ENCODE assay signal across 24 cellular contexts in the genomic region with DNA sequence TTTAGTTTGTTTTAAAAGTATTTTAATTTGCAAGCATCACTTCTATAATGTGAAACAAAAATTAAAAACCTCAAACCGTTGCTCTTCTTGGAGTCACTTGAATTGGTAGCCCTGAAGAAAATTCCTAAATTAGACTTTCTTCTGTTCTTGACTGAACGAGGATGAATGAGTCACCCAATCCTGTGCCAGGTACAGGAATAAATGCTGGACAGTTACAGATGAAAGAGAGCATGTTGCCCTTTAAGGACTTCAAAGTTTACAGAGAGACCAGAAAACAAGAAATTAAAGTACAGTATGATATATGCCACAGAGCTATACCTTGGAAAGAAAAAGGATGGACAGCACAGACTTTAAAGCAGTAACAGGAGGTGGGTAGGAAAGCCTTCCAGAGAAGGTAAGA. TPM values are rescaled to one million over a fixed set of nuclear protein-coding genes. Genes with fewer than 3 reads are reported as not detected.
DNase-seq lines count a peak whose midpoint lies in the region; ATAC-seq, FAIRE-seq and TF ChIP-seq lines count a peak whose summit lies in the region.
"Had no signal": no experiment of that assay in that cellular context is flagged by ENCODE, and none has a peak within 500 bp of the region (broad histone marks: within the 10 kb centered on the region; RNA-seq: fewer than 3 reads in every experiment).

No MANE protein-coding gene starts in this region.

- no peak for FAIRE-seq in K562 (lab: Jason Lieb, UNC)
- FAIRE-seq: D721Med, islet of Langerhans had no signal

- no peak for TF ChIP-seq EP300 in K562 (IDR thresholded peaks at IDR 0.05; ENCODE audit: low read length)

- H3K4me1 ChIP-seq in HCT116 (ENCODE audit: control insufficient read depth in 1 of 2, insufficient read depth in 2 of 2, low read length in 2 of 2) (peaks cover 28 to 44% of the 10 kb centered on the region in 2 experiments), OCI-LY3 (ENCODE audit: low read length) (peaks cover 62% of the 10 kb centered on the region), K562 (replicated peaks in 1 of 2; ENCODE audit: control insufficient read depth in 2 of 2, insufficient read depth in 2 of 2, low read length in 2 of 2) (peaks cover 5 to 15% of the 10 kb centered on the region in 2 experiments; a peak in 3 of 5 replicates), prostate gland (replicated peaks) (no peaks in the 10 kb centered on the region)
- H3K4me1 ChIP-seq in naive thymus-derived CD4-positive, alpha-beta T cell (ENCODE audit: control insufficient read depth in 2 of 2, insufficient read depth in 2 of 2, low read length in 2 of 2) = peaks cover 0 to 4% of the 10 kb centered on the region in 2 donors
- H3K4me1 ChIP-seq: colonic mucosa had no signal

- H3K9me2 ChIP-seq in HCT116 (ENCODE audit: insufficient read depth) = no peaks in the 10 kb centered on the region

- no peaks in the 10 kb centered on the region for H3K9me3 ChIP-seq in HCT116 (ENCODE audit: control insufficient read depth in 1 of 2, insufficient read depth in 1 of 2, low read depth in 1 of 2, low read length in 2 of 2)
- H3K9me3 ChIP-seq in OCI-LY3 (ENCODE audit: insufficient read depth, low read length) = no peaks in the 10 kb centered on the region
- H3K9me3 ChIP-seq in K562 (replicated peaks; ENCODE audit: control insufficient read depth, insufficient read depth, low read depth, low read length) = no peaks in the 10 kb centered on the region
- no peaks in the 10 kb centered on the region for H3K9me3 ChIP-seq in naive thymus-derived CD4-positive, alpha-beta T cell (ENCODE audit: control insufficient read depth in 2 of 3, low read length in 3 of 3)
- no peaks in the 10 kb centered on the region for H3K9me3 ChIP-seq in prostate gland
- H3K9me3 ChIP-seq: colonic mucosa, heart left ventricle had no signal

- intact Hi-C loops in HCT116 (cut with micrococcal nuclease) (no loop called here), K562 (cut with micrococcal nuclease) (no loop called here), prostate gland (cut with DNase I) (no loop called here)
- intact Hi-C loops in naive thymus-derived CD4-positive, alpha-beta T cell (cut with micrococcal nuclease) = no loop called here

- H3K27ac ChIP-seq in HCT116 (ENCODE audit: low read depth, low read length) = no peak overlapping the region
- peak overlapping the region; percentile 92 for H3K27ac ChIP-seq in OCI-LY3 (ENCODE audit: low read length)
- no peak overlapping the region for H3K27ac ChIP-seq in K562 (ENCODE audit: extremely low read depth, low read depth, low read length)
- H3K27ac ChIP-seq in naive thymus-derived CD4-positive, alpha-beta T cell (ENCODE audit: low read depth, low read length) = no peak overlapping the region
- H3K27ac ChIP-seq in prostate gland = no peak overlapping the region
- H3K27ac ChIP-seq: colonic mucosa, heart left ventricle had no signal

- BruUV-seq in HCT116 (replicated peaks; lab: Mats Ljungman, UMichigan) (no TSS peak), K562 (replicated peaks; lab: Mats Ljungman, UMichigan) (no TSS peak)

- CTCF ChIA-PET in HCT116 (lab: Charles Lee) = no interaction called here
- CTCF ChIA-PET in K562 (lab: Yijun Ruan, JAX; ENCODE audit: low intra/inter-chr PET ratio) = no interaction called here
- CTCF ChIA-PET in naive thymus-derived CD4-positive, alpha-beta T cell (lab: Charles Lee) = interaction anchor here (0.6 kb wide), 2 partner anchors 27 to 57 kb away, joined by 3 read pairs; no protein-coding TSS in a partner anchor

- peak overlapping the region in 1 of 9 donors; percentile 63 for H3K27ac Mint-ChIP-seq in naive thymus-derived CD4-positive, alpha-beta T cell

- in situ Hi-C loops in K562 (cut with MboI) = no loop called here

- H4K20me1 ChIP-seq in HCT116 (ENCODE audit: insufficient read depth) = no peaks in the 10 kb centered on the region
- no peaks in the 10 kb centered on the region for H4K20me1 ChIP-seq in OCI-LY3 (ENCODE audit: insufficient read depth, low read length)
- no peaks in the 10 kb centered on the region for H4K20me1 ChIP-seq in K562 (replicated peaks; ENCODE audit: control insufficient read depth, insufficient read depth, low read length)

- peaks cover 0 to 1% (median 0%) of the 10 kb centered on the region in 5 donors for H3K36me3 Mint-ChIP-seq in naive thymus-derived CD4-positive, alpha-beta T cell
- H3K36me3 Mint-ChIP-seq: naive thymus-derived CD8-positive, alpha-beta T cell; T-cell had no signal

- no peak for TF ChIP-seq RAD21 in HCT116 (IDR thresholded peaks at IDR 0.05; ENCODE audit: low read depth)
- no peak for TF ChIP-seq RAD21 in K562 (CRISPR knock-in tag; conservative IDR thresholded peaks at IDR 0.05 in 1 of 2, IDR thresholded peaks at IDR 0.05 in 1 of 2)

- H3K4me1 Mint-ChIP-seq in naive thymus-derived CD4-positive, alpha-beta T cell = peaks cover 10 to 30% (median 23%) of the 10 kb centered on the region in 7 donors

- peak overlapping the region; percentile 37 for H2AFZ ChIP-seq in HCT116 (ENCODE audit: low read depth, low read length, poor library complexity, severe bottlenecking)
- no peak overlapping the region for H2AFZ ChIP-seq in OCI-LY3 (ENCODE audit: low read depth, low read length)
- H2AFZ ChIP-seq in K562 (ENCODE audit: low read depth, low read length) = peak overlapping the region; percentile 2; the same call in 1 of the 2 replicates

- H3K27me3 ChIP-seq in HCT116 (ENCODE audit: insufficient read depth, low read length) = no peaks in the 10 kb centered on the region
- H3K27me3 ChIP-seq in OCI-LY3 (ENCODE audit: low read depth, low read length) = no peaks in the 10 kb centered on the region
- H3K27me3 ChIP-seq in K562 (ENCODE audit: control insufficient read depth in 2 of 2, insufficient read depth in 2 of 2, low read length in 2 of 2) = no peaks in the 10 kb centered on the region
- no peaks in the 10 kb centered on the region for H3K27me3 ChIP-seq in naive thymus-derived CD4-positive, alpha-beta T cell (ENCODE audit: control insufficient read depth in 2 of 2, insufficient read depth in 2 of 2, low read length in 2 of 2)
- no peaks in the 10 kb centered on the region for H3K27me3 ChIP-seq in prostate gland (replicated peaks; ENCODE audit: insufficient read depth)
- H3K27me3 ChIP-seq: colonic mucosa, heart left ventricle had no signal

- H3K9me3 Mint-ChIP-seq in naive thymus-derived CD4-positive, alpha-beta T cell = peaks cover 0 to 5% (median 0%) of the 10 kb centered on the region in 11 donors
- H3K9me3 Mint-ChIP-seq: activated CD4-positive, alpha-beta memory T cell treated with anti-CD3 and anti-CD28 coated beads, Interleukin-2, amount 10 ng/mL, durations not matched to agents 7 days and 5 days; naive thymus-derived CD8-positive, alpha-beta T cell; T-cell had no signal

- DNase-seq in HCT116 (ENCODE audit: low read depth, low spot score) (peak; percentile 27), K562 (ENCODE audit: extremely low read depth in 1 of 4, low spot score in 3 of 4) (no peak), iris pigment epithelial cell (ENCODE audit: low read depth) (peak; percentile 56), prostate gland (ENCODE audit: low spot score) (no peak), DMS79 treated with DMSO at 0.1 percent for 48 hours (lab: John Stamatoyannopoulos, UW) (no peak)
- DNase-seq in naive thymus-derived CD4-positive, alpha-beta T cell = no peak
- DNase-seq: activated CD4-positive, alpha-beta memory T cell treated with anti-CD3 and anti-CD28 coated beads, Interleukin-2, amount 10 ng/mL, durations not matched to agents 7 days and 5 days; AML-193; amniotic stem cell; colonic mucosa; heart left ventricle; Karpas-422; naive thymus-derived CD8-positive, alpha-beta T cell; NCI-H1105 treated with DMSO at 0.1 percent for 48 hours; NCI-H2171; NCI-H82; T-cell; trophoblast cell had no signal

- RAD21 ChIA-PET in HCT116 (lab: Charles Lee; ENCODE audit: low non-redundant PET in 1 of 2, low total read pairs in 2 of 2, uncharacterized antibody in 2 of 2, unreplicated experiment in 2 of 2) = no interaction called here

- H3K9me1 ChIP-seq in K562 (ENCODE audit: control insufficient read depth, insufficient read depth, low read length) = no peaks in the 10 kb centered on the region

- ATAC-seq in HCT116 = peak; percentile 60
- no peak for ATAC-seq in K562
- ATAC-seq in GM21825 (IDR thresholded peaks at IDR 0.05; ENCODE audit: unreplicated experiment) = no peak
- no peak for ATAC-seq in naive thymus-derived CD4-positive, alpha-beta T cell
- ATAC-seq: naive thymus-derived CD8-positive, alpha-beta T cell had no signal

- H3K4me3 Mint-ChIP-seq in naive thymus-derived CD4-positive, alpha-beta T cell = no peak overlapping the region

- H3K79me2 ChIP-seq in HCT116 (ENCODE audit: insufficient read depth, low read length) (no peaks in the 10 kb centered on the region), OCI-LY3 (ENCODE audit: low read length) (no peaks in the 10 kb centered on the region), K562 (ENCODE audit: control insufficient read depth, insufficient read depth, low read length) (no peaks in the 10 kb centered on the region)

- H3K9ac ChIP-seq in HCT116 (ENCODE audit: low read length) (no peak overlapping the region), OCI-LY3 (ENCODE audit: low read length) (peak overlapping the region; percentile 63), K562 (ENCODE audit: insufficient read depth in 1 of 2, low read depth in 2 of 2, low read length in 2 of 2) (no peak overlapping the region)

- TF ChIP-seq POLR2A in HCT116 (IDR thresholded peaks at IDR 0.05; ENCODE audit: borderline replicate concordance, extremely low read depth, insufficient read depth, insufficient read length) (no peak), K562 (conservative IDR thresholded peaks at IDR 0.05) (no peak), prostate gland (IDR thresholded peaks at IDR 0.05) (no peak)

- H3K4me2 ChIP-seq in HCT116 (ENCODE audit: low read length) = peak overlapping the region; percentile 65
- H3K4me2 ChIP-seq in OCI-LY3 (ENCODE audit: low read length) = peak overlapping the region; percentile 79
- H3K4me2 ChIP-seq in K562 (ENCODE audit: insufficient read depth, low read length) = no peak overlapping the region

- no peaks in the 10 kb centered on the region for H3K36me3 ChIP-seq in HCT116 (ENCODE audit: control insufficient read depth in 1 of 2, insufficient read depth in 2 of 2, low read length in 2 of 2)
- no peaks in the 10 kb centered on the region for H3K36me3 ChIP-seq in OCI-LY3 (replicated peaks; ENCODE audit: low read depth, low read length)
- no peaks in the 10 kb centered on the region for H3K36me3 ChIP-seq in K562 (ENCODE audit: control insufficient read depth, insufficient read depth, low read length)
- H3K36me3 ChIP-seq in naive thymus-derived CD4-positive, alpha-beta T cell (ENCODE audit: control insufficient read depth in 2 of 3, insufficient read depth in 3 of 3, low read length in 3 of 3) = no peaks in the 10 kb centered on the region
- H3K36me3 ChIP-seq in prostate gland = no peaks in the 10 kb centered on the region
- H3K36me3 ChIP-seq: colonic mucosa, heart left ventricle had no signal

- no peaks in the 10 kb centered on the region for H3K27me3 Mint-ChIP-seq in naive thymus-derived CD4-positive, alpha-beta T cell
- H3K27me3 Mint-ChIP-seq: naive thymus-derived CD8-positive, alpha-beta T cell; T-cell had no signal

- POLR2A ChIA-PET in HCT116 (lab: Charles Lee) (no interaction called here), K562 (lab: Yijun Ruan, JAX) (no interaction called here)
- POLR2A ChIA-PET in naive thymus-derived CD4-positive, alpha-beta T cell (lab: Charles Lee) = interaction anchor here (1.0 to 1.1 kb wide), 2 partner anchors 10 to 35 kb away, joined by 3 read pairs; no protein-coding TSS in a partner anchor

- H3K4me3 ChIP-seq in HCT116 (replicated peaks in 1 of 2; ENCODE audit: low read depth in 1 of 2, low read length in 2 of 2) = no peak overlapping the region
- peak overlapping the region; percentile 74 for H3K4me3 ChIP-seq in OCI-LY3 (ENCODE audit: low read length)
- no peak overlapping the region for H3K4me3 ChIP-seq in K562
- H3K4me3 ChIP-seq in naive thymus-derived CD4-positive, alpha-beta T cell (ENCODE audit: low read length) = no peak overlapping the region
- H3K4me3 ChIP-seq in prostate gland = no peak overlapping the region
- H3K4me3 ChIP-seq: colonic mucosa, heart left ventricle had no signal

- TF ChIP-seq CTCF in HCT116 (IDR thresholded peaks at IDR 0.05 in 2 of 3, conservative IDR thresholded peaks at IDR 0.05 in 1 of 3; ENCODE audit: borderline replicate concordance in 1 of 3, insufficient read depth in 1 of 3, low read depth in 2 of 3, low read length in 2 of 3) (no peak), OCI-LY3 (IDR thresholded peaks at IDR 0.05; ENCODE audit: low read depth, low read length) (no peak), K562 (IDR thresholded peaks at IDR 0.05 in 2 of 3, conservative IDR thresholded peaks at IDR 0.05 in 1 of 3; ENCODE audit: insufficient read depth in 2 of 3, low read depth in 1 of 3, low read length in 3 of 3) (no peak), prostate gland (IDR thresholded peaks at IDR 0.05) (no peak)

- 0% methylated on average over 2 of the region's 2 CpGs for WGBS in K562 (ENCODE audit: insufficient coverage, low coverage, missing lambda C conversion rate)
- 18% methylated on average over 2 of the region's 2 CpGs for WGBS in prostate gland

RNA-seq across cellular contexts. Expression of a gene that starts 41.3 kb away (rescaled TPM):
- not detected for total RNA-seq in HCT116 (2021; ENCODE audit: unreplicated experiment)
- polyA plus RNA-seq in HCT116 (2012) = 0.01 TPM in 1 of 2 replicates, not detected in the other
- total RNA-seq in K562 (2011; cell fraction: chromatin; rRNA removed; ENCODE audit: low replicate concordance) = not detected in 2 replicates
- not detected in 2 replicates for total RNA-seq in K562 (2011; cell fraction: nucleolus; rRNA removed)
- total RNA-seq in K562 (2011; cell fraction: nucleoplasm; rRNA removed) = not detected in 2 replicates
- not detected in 2 replicates for total RNA-seq in K562 (2014; rRNA removed)
- not detected in 2 replicates for total RNA-seq in K562 (2014; rRNA removed; fragmentation: Illumina TruSeq; extraction: Trizol)
- total RNA-seq in K562 (2015; rRNA removed; fragmentation: Illumina TruSeq; extraction: Trizol) = not detected in 2 replicates
- total RNA-seq in K562 (2021) = 0.04 TPM in 1 of 2 replicates, not detected in the other
- not detected in 2 replicates for polyA plus RNA-seq in K562 (2011; rRNA removed)
- polyA plus RNA-seq in K562 (2011; cell fraction: cytosol; rRNA removed) = 0.03 TPM in 1 of 2 replicates, not detected in the other
- polyA plus RNA-seq in K562 (2011; cell fraction: nucleus; rRNA removed) = not detected in 2 replicates
- polyA plus RNA-seq in K562 (2012) = not detected in 2 replicates
- polyA plus RNA-seq in K562 (2014; fragmentation: Illumina TruSeq; extraction: Trizol) = not detected in 2 replicates
- under 1 TPM; 0.03 to 0.06 TPM for polyA plus RNA-seq in K562 (2014; fragmentation: Nextera tagmentation; extraction: Ambion mirVana)
- not detected in 2 replicates for polyA plus RNA-seq in K562 (2014; rRNA removed)
- not detected in 2 replicates for polyA minus RNA-seq in K562 (2011; rRNA and poly(A)+ RNA removed)
- polyA minus RNA-seq in K562 (2011; cell fraction: cytosol; rRNA and poly(A)+ RNA removed) = not detected in 2 replicates
- polyA minus RNA-seq in K562 (2011; cell fraction: nucleus; rRNA and poly(A)+ RNA removed) = not detected in 2 replicates
- 1 to 10 TPM in 4 of 5 experiments, under 1 TPM in 1; 0.41 to 2.9 (median 2.1) TPM for total RNA-seq in naive thymus-derived CD4-positive, alpha-beta T cell
- polyA plus RNA-seq in naive thymus-derived CD4-positive, alpha-beta T cell = 1 to 10 TPM in 1 of 2 donors, under 1 TPM in 1; 0.60 to 1.1 TPM
- under 1 TPM in 1 of 2 donors, not detected in 1; 0.17 TPM for total RNA-seq in prostate gland
- total RNA-seq: H4, lung microvascular endothelial cell had no signal

RNA-seq across cellular contexts. Expression of a gene that starts 51.4 kb away (rescaled TPM):
- total RNA-seq in HCT116 (2021; ENCODE audit: unreplicated experiment) (150 TPM), K562 (2014; rRNA removed) (37.5 and 37.7 TPM in 2 replicates), K562 (2014; rRNA removed; fragmentation: Illumina TruSeq; extraction: Trizol) (76.6 and 85.4 TPM in 2 replicates), K562 (2015; rRNA removed; fragmentation: Illumina TruSeq; extraction: Trizol) (56.8 and 62.6 TPM in 2 replicates), K562 (2021) (87.9 and 102 TPM in 2 replicates), prostate gland (100 to 1,000 TPM; 122 to 127 TPM)
- polyA plus RNA-seq in HCT116 (2012) = 25.0 and 29.6 TPM in 2 replicates
- total RNA-seq in K562 (2011; cell fraction: chromatin; rRNA removed; ENCODE audit: low replicate concordance) = 109 and 203 TPM in 2 replicates
- total RNA-seq in K562 (2011; cell fraction: nucleolus; rRNA removed) = 59.6 and 63.2 TPM in 2 replicates
- 92.8 and 138 TPM in 2 replicates for total RNA-seq in K562 (2011; cell fraction: nucleoplasm; rRNA removed)
- polyA plus RNA-seq in K562 (2011; rRNA removed) (55.3 and 65.6 TPM in 2 replicates), K562 (2014; fragmentation: Illumina TruSeq; extraction: Trizol) (54.3 and 58.2 TPM in 2 replicates), K562 (2014; fragmentation: Nextera tagmentation; extraction: Ambion mirVana) (10 to 100 TPM in 1 of 2 experiments, 1 to 10 TPM in 1; 10.0 to 15.5 TPM), K562 (2014; rRNA removed) (24.6 and 27.4 TPM in 2 replicates)
- 12.6 and 25.4 TPM in 2 replicates for polyA plus RNA-seq in K562 (2011; cell fraction: cytosol; rRNA removed)
- 16.3 and 23.1 TPM in 2 replicates for polyA plus RNA-seq in K562 (2011; cell fraction: nucleus; rRNA removed)
- 25.0 and 35.6 TPM in 2 replicates for polyA plus RNA-seq in K562 (2012)
- polyA minus RNA-seq in K562 (2011; rRNA and poly(A)+ RNA removed) = 261 and 264 TPM in 2 replicates
- polyA minus RNA-seq in K562 (2011; cell fraction: cytosol; rRNA and poly(A)+ RNA removed) = 49.8 and 75.0 TPM in 2 replicates
- polyA minus RNA-seq in K562 (2011; cell fraction: nucleus; rRNA and poly(A)+ RNA removed) = 30.6 and 61.4 TPM in 2 replicates
- 100 to 1,000 TPM; 154 to 346 (median 272) TPM for total RNA-seq in naive thymus-derived CD4-positive, alpha-beta T cell
- 100 to 1,000 TPM; 118 to 142 TPM for polyA plus RNA-seq in naive thymus-derived CD4-positive, alpha-beta T cell

Comparison
In these comparisons a context has a peak if more than half of its experiments do, and no peak if none do; other contexts are left out.
1. DNase-seq: peak in HCT116 (single experiment) and iris pigment epithelial cell (single experiment); none in K562 (0 of 4), naive thymus-derived CD4-positive, alpha-beta T cell (0 of 9), prostate gland (single experiment) and DMS79 treated with DMSO at 0.1 percent for 48 hours (single experiment).